12 cellular contexts compared by ENCODE assay signal in genomic region chrX:7330971-7331746, GRCh38.
DNase-seq lines count a peak whose midpoint lies in the region; ATAC-seq and TF ChIP-seq lines count a peak whose summit lies in the region.
"Had no signal": no experiment of that assay in that cellular context is flagged by ENCODE, and none has a peak within 500 bp of the region (broad histone marks: within the 10 kb centered on the region; RNA-seq: fewer than 3 reads in every experiment).

No MANE protein-coding gene starts in this region.

- TF ChIP-seq CTCF in osteocyte (IDR thresholded peaks at IDR 0.05) = no peak

- no peak overlapping the region for H3K4me3 Mint-ChIP-seq in osteocyte (ENCODE audit: unreplicated experiment)
- H3K4me3 Mint-ChIP-seq: activated B cell treated with CpG ODN at 0.5 μM for 24 hours had no signal

- no peaks in the 10 kb centered on the region for H3K4me1 ChIP-seq in HAP-1

- H3K36me3 ChIP-seq in HAP-1 (replicated peaks) = no peaks in the 10 kb centered on the region

- no peaks in the 10 kb centered on the region for H3K27me3 Mint-ChIP-seq in osteocyte (ENCODE audit: unreplicated experiment)
- H3K27me3 Mint-ChIP-seq: activated B cell treated with CpG ODN at 0.5 μM for 24 hours had no signal

- peak; percentile 55 for DNase-seq in AG08396 (ENCODE audit: low spot score)
- peak; percentile 79 for DNase-seq in LHCN-M2 (ENCODE audit: low read depth)
- peak; percentile 96 for DNase-seq in fibroblast of gingiva (ENCODE audit: low read depth)
- DNase-seq in osteocyte (ENCODE audit: extremely low spot score, unreplicated experiment) = no peak
- no peak for DNase-seq in HAP-1 (ENCODE audit: low spot score in 2 of 2)
- DNase-seq: activated B cell treated with CpG ODN at 0.5 μM for 24 hours, H7, mesendoderm, occipital lobe had no signal

- H3K4me1 Mint-ChIP-seq in osteocyte (ENCODE audit: unreplicated experiment) = peaks cover 38% of the 10 kb centered on the region

- ATAC-seq in GM21786 (IDR thresholded peaks at IDR 0.05; ENCODE audit: unreplicated experiment) = no peak
- no peak for ATAC-seq in GM18870 (IDR thresholded peaks at IDR 0.05; ENCODE audit: unreplicated experiment)
- no peak for ATAC-seq in HG02759 (IDR thresholded peaks at IDR 0.05; ENCODE audit: unreplicated experiment)

- peaks cover 2% of the 10 kb centered on the region for H3K36me3 Mint-ChIP-seq in osteocyte (ENCODE audit: unreplicated experiment)

- no peaks in the 10 kb centered on the region for H3K9me3 ChIP-seq in HAP-1

- peaks cover under 1% of the 10 kb centered on the region for H3K9me3 Mint-ChIP-seq in osteocyte (ENCODE audit: unreplicated experiment)
- H3K9me3 Mint-ChIP-seq: activated B cell treated with CpG ODN at 0.5 μM for 24 hours had no signal

- in situ Hi-C loops in HAP-1 (cut with MboI; ENCODE audit: low sequenced_read_pairs) = no loop called here

- H3K27me3 ChIP-seq in HAP-1 (ENCODE audit: low read depth) = no peaks in the 10 kb centered on the region

- H3K27ac Mint-ChIP-seq in osteocyte (ENCODE audit: unreplicated experiment) = peak overlapping the region; percentile 89
- H3K27ac Mint-ChIP-seq: activated B cell treated with CpG ODN at 0.5 μM for 24 hours had no signal

- no peak overlapping the region for H3K4me3 ChIP-seq in HAP-1

Comparison
In these comparisons a context has a peak if more than half of its experiments do, and no peak if none do; other contexts are left out.
1. DNase-seq: peak in AG08396 (single experiment), LHCN-M2 (single experiment) and fibroblast of gingiva (single experiment); none in osteocyte (single experiment) and HAP-1 (0 of 2).